Comparison of ENCODE assay signal across 20 cellular contexts in genomic region chr10:30518907-30519306, GRCh38.
"Had no signal": no experiment of that assay in that cellular context is flagged by ENCODE, and none has a peak within 500 bp of the region (broad histone marks: within the 10 kb centered on the region; RNA-seq: fewer than 3 reads in every experiment).

No MANE protein-coding gene starts in this region.

- H3K4me2 ChIP-seq: KMS-11, SK-N-SH had no signal

- H3K9me3 ChIP-seq: SK-N-SH had no signal

- H3K9ac ChIP-seq: KMS-11, SK-N-SH had no signal

- DNase-seq: IMR-90, Kasumi-1, MM.1S, NCI-H1092 treated with DMSO at 0.1 percent for 48 hours, NCI-H1436, NCI-H187, NCI-H2029, NCI-H2081 treated with DMSO at 0.1 percent for 48 hours, NCI-H2171, NCI-H226, NCI-H446, NCI-H510A, NCI-H524 treated with DMSO at 0.1 percent for 48 hours, NCI-H69, NCI-H774, SHP77, SK-N-SH, SW 1271 had no signal

- H3K27ac ChIP-seq: KMS-11, RWPE1 had no signal
